ENCODE assay signal across 10 cellular contexts in the genomic region with DNA sequence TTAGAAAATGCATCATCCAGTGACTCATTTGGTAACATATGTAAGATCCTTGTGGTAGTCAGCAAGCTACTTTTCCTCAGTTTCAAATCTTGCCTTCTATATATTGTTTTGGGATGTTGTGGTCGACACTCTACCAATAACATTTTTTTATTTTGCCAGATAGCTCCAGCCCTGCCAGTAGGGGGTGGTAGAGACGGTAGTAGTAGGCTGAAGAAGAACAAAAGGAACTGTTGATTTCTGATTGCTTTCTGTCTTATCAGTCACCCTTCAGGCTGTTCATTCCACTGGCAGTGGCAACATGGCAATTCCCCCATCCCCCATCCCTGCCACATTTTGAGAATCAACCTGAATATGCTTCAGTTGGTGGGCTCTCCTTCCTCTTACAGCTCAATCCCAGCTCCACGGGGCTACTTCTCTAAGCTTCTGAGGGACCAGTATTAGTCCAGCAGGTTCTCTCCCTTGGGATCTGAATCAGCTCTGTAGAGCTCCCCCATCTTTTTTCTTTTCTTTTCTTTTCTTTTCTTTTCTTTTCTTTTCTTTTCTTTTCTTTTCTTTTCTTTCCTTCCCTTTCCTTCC.
DNase-seq lines count a peak whose midpoint lies in the region; ATAC-seq and TF ChIP-seq lines count a peak whose summit lies in the region.
"Had no signal": no experiment of that assay in that cellular context is flagged by ENCODE, and none has a peak within 500 bp of the region (broad histone marks: within the 10 kb centered on the region; RNA-seq: fewer than 3 reads in every experiment).

No MANE protein-coding gene starts in this region.

- no CpG with 5 or more reads among the region's 3 CpGs for WGBS in mesendoderm (ENCODE audit: extremely low coverage, insufficient coverage, low lambda C conversion rate)

- H3K27ac ChIP-seq in WERI-Rb-1 (no peak overlapping the region), mesendoderm (ENCODE audit: low read depth, low read length) (no peak overlapping the region)

- no peak overlapping the region for H4K8ac ChIP-seq in mesendoderm (ENCODE audit: low read depth, low read length)

- TF ChIP-seq CTCF in WERI-Rb-1 (IDR thresholded peaks at IDR 0.05; ENCODE audit: low read depth, low read length) = peak; percentile 32; the same call in 1 of the 2 replicates

- H3K27me3 ChIP-seq in WERI-Rb-1 (ENCODE audit: insufficient read depth, low read depth, severe bottlenecking) (no peaks in the 10 kb centered on the region), mesendoderm (ENCODE audit: insufficient read depth, low read length, poor library complexity) (no peaks in the 10 kb centered on the region)

- H3K56ac ChIP-seq in mesendoderm (ENCODE audit: low read length) = no peak overlapping the region

- H3K36me3 ChIP-seq in WERI-Rb-1 (no peaks in the 10 kb centered on the region), mesendoderm (ENCODE audit: control insufficient read depth, insufficient read depth, low read length) (no peaks in the 10 kb centered on the region)

- H3K79me1 ChIP-seq in mesendoderm (ENCODE audit: low read length) = no peaks in the 10 kb centered on the region

- no peak overlapping the region for H3K18ac ChIP-seq in mesendoderm (ENCODE audit: low read length)

- no peak overlapping the region for H3K4me2 ChIP-seq in mesendoderm (ENCODE audit: low read length)

- H2BK15ac ChIP-seq in mesendoderm (replicated peaks; ENCODE audit: low read depth) = no peak overlapping the region

- H3K23ac ChIP-seq in mesendoderm (ENCODE audit: low read length) = no peak overlapping the region

- no peak overlapping the region for H2AK5ac ChIP-seq in mesendoderm (ENCODE audit: low read length)

- DNase-seq in DMS 273 (lab: John Stamatoyannopoulos, UW; ENCODE audit: unreplicated experiment) = peak; percentile 26
- no peak for DNase-seq in DMS 273 treated with DMSO at 0.1 percent for 48 hours (lab: John Stamatoyannopoulos, UW)
- DNase-seq in Jurkat, Clone E6-1 (ENCODE audit: low read depth, low spot score) = peak; percentile 23
- no peak for DNase-seq in WERI-Rb-1
- peak; percentile 80 for DNase-seq in mesendoderm
- DNase-seq in NCI-H524 (lab: John Stamatoyannopoulos, UW) = no peak
- no peak for DNase-seq in NCI-H128 (lab: John Stamatoyannopoulos, UW; ENCODE audit: unreplicated experiment)
- DNase-seq: 8988T, NCI-H510A had no signal

- H3K4me3 ChIP-seq in Jurkat, Clone E6-1 (ENCODE audit: low read length) = no peak overlapping the region
- H3K4me3 ChIP-seq in WERI-Rb-1 (ENCODE audit: low read depth, low read length) (no peak overlapping the region), mesendoderm (ENCODE audit: low read length) (no peak overlapping the region)

- no peaks in the 10 kb centered on the region for H3K79me2 ChIP-seq in mesendoderm (ENCODE audit: control insufficient read depth, insufficient read depth, low read length)

- no peak overlapping the region for H2BK5ac ChIP-seq in mesendoderm (ENCODE audit: low read length)

- H4K5ac ChIP-seq in mesendoderm (ENCODE audit: low read length) = no peak overlapping the region

- no peak overlapping the region for H3K9ac ChIP-seq in mesendoderm (ENCODE audit: low read length)

- H3K4ac ChIP-seq in mesendoderm (ENCODE audit: low read depth, low read length) = no peak overlapping the region

- H2BK120ac ChIP-seq in mesendoderm (ENCODE audit: low read depth, low read length) = no peak overlapping the region

- no peaks in the 10 kb centered on the region for H3K9me3 ChIP-seq in WERI-Rb-1 (ENCODE audit: severe bottlenecking)

- H3K4me1 ChIP-seq in mesendoderm (ENCODE audit: control insufficient read depth, low read depth, low read length) = no peaks in the 10 kb centered on the region

- ATAC-seq in GM21526 (IDR thresholded peaks at IDR 0.05; ENCODE audit: low FRiP score, unreplicated experiment) = no peak

Comparison
In these comparisons a context has a peak if more than half of its experiments do, and no peak if none do; other contexts are left out.
1. DNase-seq: peak in DMS 273 (single experiment), Jurkat, Clone E6-1 (single experiment) and mesendoderm (single experiment); none in DMS 273 treated with DMSO at 0.1 percent for 48 hours (single experiment), WERI-Rb-1 (single experiment), NCI-H524 (0 of 2) and NCI-H128 (single experiment).